21 cellular contexts compared by ENCODE assay signal in genomic region chr1:35203295-35203694, GRCh38.
"Had no signal": no experiment of that assay in that cellular context is flagged by ENCODE, and none has a peak within 500 bp of the region (broad histone marks: within the 10 kb centered on the region; RNA-seq: fewer than 3 reads in every experiment).

No MANE protein-coding gene starts in this region.

- H3K27me3 ChIP-seq: dorsolateral prefrontal cortex, esophagus muscularis mucosa, heart left ventricle, hepatocyte, left lung had no signal

- H2AFZ ChIP-seq: hepatocyte had no signal

- DNase-seq: dermis blood vessel endothelial cell; dorsolateral prefrontal cortex; effector CD4-positive, alpha-beta T cell; effector memory CD4-positive, alpha-beta T cell; foreskin keratinocyte; heart left ventricle; hypothalamus; immature natural killer cell; islet precursor cell; left cardiac atrium; left lung; left ventricle myocardium superior; lower lobe of right lung; mesenchymal stem cell; mucosa of descending colon; naive B cell had no signal

- H3K36me3 ChIP-seq: esophagus muscularis mucosa, gastroesophageal sphincter, heart left ventricle, left lung, lower lobe of right lung had no signal

- FAIRE-seq: endothelial cell of umbilical vein had no signal

- H3K9me3 ChIP-seq: esophagus muscularis mucosa, gastroesophageal sphincter, heart left ventricle, left lung, lower lobe of right lung, mucosa of descending colon had no signal

- H3K4me3 ChIP-seq: coronary artery, esophagus muscularis mucosa, gastroesophageal sphincter, heart left ventricle, hepatocyte, left lung, lower lobe of right lung, mucosa of descending colon had no signal

- H3K79me2 ChIP-seq: hepatocyte had no signal

- ATAC-seq: foreskin keratinocyte, gastroesophageal sphincter, heart left ventricle, left cardiac atrium, left lung, left ventricle myocardium superior, lower lobe of right lung, mucosa of descending colon had no signal

- H3K27ac ChIP-seq: coronary artery, esophagus muscularis mucosa, foreskin keratinocyte, gastroesophageal sphincter, heart left ventricle, hepatocyte, left lung, lower lobe of right lung had no signal

- H3K4me2 ChIP-seq: hepatocyte had no signal

- H3K4me1 ChIP-seq: foreskin keratinocyte, lower lobe of right lung had no signal
